Comparison of ENCODE assay signal across 11 cellular contexts in genomic region chr1:110873856-110874255, GRCh38. TPM values are rescaled to one million over a fixed set of nuclear protein-coding genes. Genes with fewer than 3 reads are reported as not detected.
A peak's percentile ranks its signal among the peaks of the same experiment; 100 is the strongest.
DNase-seq lines count a peak whose midpoint lies in the region; ATAC-seq and TF ChIP-seq lines count a peak whose summit lies in the region.
"Had no signal": no experiment of that assay in that cellular context is flagged by ENCODE, and none has a peak within 500 bp of the region (broad histone marks: within the 10 kb centered on the region; RNA-seq: fewer than 3 reads in every experiment).

No MANE protein-coding gene starts in this region.

- peak overlapping the region; percentile 93 for H3K4me3 Mint-ChIP-seq in activated naive CD8-positive, alpha-beta T cell treated with anti-CD3 and anti-CD28 coated beads, Interleukin-2, amount 50 U/mL, for 24 hours
- H3K4me3 Mint-ChIP-seq in natural killer cell treated with Interleukin-12 subunit alpha and Interleukin-12 subunit beta and Interleukin-15 and Interleukin-18, amount 100 ng/mL, for 72 hours = peak overlapping the region; percentile 100
- H3K4me3 Mint-ChIP-seq: brain, H9 had no signal

- peak overlapping the region; percentile 98 for H3K27ac Mint-ChIP-seq in activated naive CD8-positive, alpha-beta T cell treated with anti-CD3 and anti-CD28 coated beads, Interleukin-2, amount 50 U/mL, for 24 hours
- H3K27ac Mint-ChIP-seq in natural killer cell treated with Interleukin-12 subunit alpha and Interleukin-12 subunit beta and Interleukin-15 and Interleukin-18, amount 100 ng/mL, for 72 hours = peak overlapping the region; percentile 97 to 99
- H3K27ac Mint-ChIP-seq: brain, H9 had no signal

- no peaks in the 10 kb centered on the region for H3K9me3 Mint-ChIP-seq in activated naive CD8-positive, alpha-beta T cell treated with anti-CD3 and anti-CD28 coated beads, Interleukin-2, amount 50 U/mL, for 24 hours
- H3K9me3 Mint-ChIP-seq in natural killer cell treated with Interleukin-12 subunit alpha and Interleukin-12 subunit beta and Interleukin-15 and Interleukin-18, amount 100 ng/mL, for 72 hours = peaks cover 3% of the 10 kb centered on the region
- H3K9me3 Mint-ChIP-seq: brain had no signal

- intact Hi-C loops in posterior cingulate gyrus (cut with DNase I) = no loop called here

- no peaks in the 10 kb centered on the region for H3K27me3 Mint-ChIP-seq in activated naive CD8-positive, alpha-beta T cell treated with anti-CD3 and anti-CD28 coated beads, Interleukin-2, amount 50 U/mL, for 24 hours
- no peaks in the 10 kb centered on the region for H3K27me3 Mint-ChIP-seq in natural killer cell treated with Interleukin-12 subunit alpha and Interleukin-12 subunit beta and Interleukin-15 and Interleukin-18, amount 100 ng/mL, for 72 hours

- H3K4me1 Mint-ChIP-seq in activated naive CD8-positive, alpha-beta T cell treated with anti-CD3 and anti-CD28 coated beads, Interleukin-2, amount 50 U/mL, for 24 hours = peaks cover 48% of the 10 kb centered on the region
- peaks cover 49 to 66% of the 10 kb centered on the region in 2 donors for H3K4me1 Mint-ChIP-seq in natural killer cell treated with Interleukin-12 subunit alpha and Interleukin-12 subunit beta and Interleukin-15 and Interleukin-18, amount 100 ng/mL, for 72 hours (ENCODE audit: low read depth in 2 of 2)
- H3K4me1 Mint-ChIP-seq: brain had no signal

- no peak for ATAC-seq in GM18505 (IDR thresholded peaks at IDR 0.05; ENCODE audit: unreplicated experiment)
- ATAC-seq in activated naive CD8-positive, alpha-beta T cell treated with anti-CD3 and anti-CD28 coated beads, Interleukin-2, amount 50 U/mL, for 24 hours = peak; percentile 17
- ATAC-seq in natural killer cell treated with Interleukin-12 subunit alpha and Interleukin-12 subunit beta and Interleukin-15 and Interleukin-18, amount 100 ng/mL, for 72 hours = no peak
- no peak for ATAC-seq in GM18511 (IDR thresholded peaks at IDR 0.05; ENCODE audit: unreplicated experiment)

- peak; percentile 22 for DNase-seq in CD1c-positive myeloid dendritic cell (ENCODE audit: extremely low spot score)
- DNase-seq in activated naive CD8-positive, alpha-beta T cell treated with anti-CD3 and anti-CD28 coated beads, Interleukin-2, amount 50 U/mL, for 24 hours = no peak
- no peak for DNase-seq in natural killer cell treated with Interleukin-12 subunit alpha and Interleukin-12 subunit beta and Interleukin-15 and Interleukin-18, amount 100 ng/mL, for 72 hours (ENCODE audit: low spot score)
- DNase-seq in AML-193 (lab: John Stamatoyannopoulos, UW) = no peak
- DNase-seq in posterior cingulate gyrus = no peak
- DNase-seq in NCI-H526 (lab: John Stamatoyannopoulos, UW) = no peak
- DNase-seq: H9, mesenchymal stem cell had no signal

- H3K36me3 Mint-ChIP-seq in activated naive CD8-positive, alpha-beta T cell treated with anti-CD3 and anti-CD28 coated beads, Interleukin-2, amount 50 U/mL, for 24 hours (ENCODE audit: low read depth) = peaks cover 21% of the 10 kb centered on the region
- peaks cover 40% of the 10 kb centered on the region for H3K36me3 Mint-ChIP-seq in natural killer cell treated with Interleukin-12 subunit alpha and Interleukin-12 subunit beta and Interleukin-15 and Interleukin-18, amount 100 ng/mL, for 72 hours
- H3K36me3 Mint-ChIP-seq: brain had no signal

- TF ChIP-seq POLR2A in GM18505 (IDR thresholded peaks at IDR 0.05; ENCODE audit: borderline replicate concordance, extremely low read depth, insufficient read depth, insufficient read length) = peak; percentile 2

RNA-seq across cellular contexts. Expression of gene CD53, which starts 0.9 kb away (rescaled TPM):
- 100 to 1,000 TPM; 357 to 897 TPM for total RNA-seq in natural killer cell treated with Interleukin-12 subunit alpha and Interleukin-12 subunit beta and Interleukin-15 and Interleukin-18, amount 100 ng/mL, for 72 hours
